ENCODE assay signal across 21 cellular contexts in genomic region chr4:125594203-125594602, GRCh38.
"Had no signal": no experiment of that assay in that cellular context is flagged by ENCODE, and none has a peak within 500 bp of the region (broad histone marks: within the 10 kb centered on the region; RNA-seq: fewer than 3 reads in every experiment).

No MANE protein-coding gene starts in this region.

- H3K4me3 ChIP-seq: cardiac muscle cell had no signal

- H3K36me3 ChIP-seq: brain microvascular endothelial cell, cardiac muscle cell had no signal

- H3K4me3 Mint-ChIP-seq: activated CD8-positive, alpha-beta T cell treated with anti-CD3 and anti-CD28 coated beads for 36 hours; activated naive CD4-positive, alpha-beta T cell treated with anti-CD3 and anti-CD28 coated beads, Interleukin-2, amount 10 ng/mL, durations not matched to agents 7 days and 5 days; activated naive CD8-positive, alpha-beta T cell treated with anti-CD3 and anti-CD28 coated beads for 36 hours; activated T-cell treated with anti-CD3 and anti-CD28 coated beads, Interleukin-2, amount 50 U/mL, for 72 hours; T-helper 2 cell treated with Interferon-gamma antibody and Interleukin-4, amounts not matched to agents 5 μg/mL and 100 μg/mL, for 36 hours had no signal

- H3K4me1 Mint-ChIP-seq: activated naive CD4-positive, alpha-beta T cell treated with anti-CD3 and anti-CD28 coated beads, Interleukin-2, amount 10 ng/mL, durations not matched to agents 7 days and 5 days; activated naive CD8-positive, alpha-beta T cell treated with anti-CD3 and anti-CD28 coated beads for 36 hours had no signal

- H3K9me3 Mint-ChIP-seq: activated CD8-positive, alpha-beta T cell treated with anti-CD3 and anti-CD28 coated beads for 36 hours; activated naive CD4-positive, alpha-beta T cell treated with anti-CD3 and anti-CD28 coated beads, Interleukin-2, amount 10 ng/mL, durations not matched to agents 7 days and 5 days; activated naive CD8-positive, alpha-beta T cell treated with anti-CD3 and anti-CD28 coated beads for 36 hours; activated T-helper 2 cell treated with anti-CD3 and anti-CD28 coated beads, Interferon-gamma antibody, Interleukin-2, Interleukin-4, amounts not matched to agents 10 μg/mL and 5 μg/mL and 100 μg/mL, durations not matched to agents 14 hours and 24 hours and 36 hours had no signal

- H3K27ac Mint-ChIP-seq: activated CD8-positive, alpha-beta T cell treated with anti-CD3 and anti-CD28 coated beads for 36 hours; activated naive CD4-positive, alpha-beta T cell treated with anti-CD3 and anti-CD28 coated beads, Interleukin-2, amount 10 ng/mL, durations not matched to agents 7 days and 5 days; activated naive CD8-positive, alpha-beta T cell treated with anti-CD3 and anti-CD28 coated beads for 36 hours; activated T-cell treated with anti-CD3 and anti-CD28 coated beads, Interleukin-2, amount 50 U/mL, for 72 hours; activated T-helper 2 cell treated with anti-CD3 and anti-CD28 coated beads, Interferon-gamma antibody, Interleukin-2, Interleukin-4, amounts not matched to agents 10 μg/mL and 5 μg/mL and 100 μg/mL, durations not matched to agents 14 hours and 24 hours and 36 hours; T-helper 2 cell treated with Interferon-gamma antibody and Interleukin-4, amounts not matched to agents 5 μg/mL and 100 μg/mL, for 36 hours had no signal

- H3K27me3 Mint-ChIP-seq: activated CD8-positive, alpha-beta T cell treated with anti-CD3 and anti-CD28 coated beads for 36 hours; activated naive CD4-positive, alpha-beta T cell treated with anti-CD3 and anti-CD28 coated beads, Interleukin-2, amount 10 ng/mL, durations not matched to agents 7 days and 5 days; activated naive CD8-positive, alpha-beta T cell treated with anti-CD3 and anti-CD28 coated beads for 36 hours had no signal

- H3K36me3 Mint-ChIP-seq: activated naive CD4-positive, alpha-beta T cell treated with anti-CD3 and anti-CD28 coated beads, Interleukin-2, amount 10 ng/mL, durations not matched to agents 7 days and 5 days; activated naive CD8-positive, alpha-beta T cell treated with anti-CD3 and anti-CD28 coated beads for 36 hours had no signal

- ATAC-seq: activated CD4-positive, CD25-positive, alpha-beta regulatory T cell treated with anti-CD3 and anti-CD28 coated beads, Interleukin-2, amount 50 U/mL, for 24 hours; activated CD8-positive, alpha-beta T cell treated with anti-CD3 and anti-CD28 coated beads for 36 hours; activated T-cell treated with anti-CD3 and anti-CD28 coated beads, Interleukin-2, amount 50 U/mL, for 72 hours had no signal

- DNase-seq: activated CD4-positive, alpha-beta T cell treated with anti-CD3 and anti-CD28 coated beads for 4 hours; activated CD8-positive, alpha-beta memory T cell treated with anti-CD3 and anti-CD28 coated beads, Interleukin-2, amount 50 U/mL, for 4 hours; activated CD8-positive, alpha-beta T cell treated with anti-CD3 and anti-CD28 coated beads for 36 hours; activated gamma-delta T cell treated with Interleukin-2 at 50 U/mL for 16 hours; activated naive CD4-positive, alpha-beta T cell treated with anti-CD3 and anti-CD28 coated beads, Interleukin-2, amount 10 ng/mL, durations not matched to agents 7 days and 5 days; activated naive CD8-positive, alpha-beta T cell treated with anti-CD3 and anti-CD28 coated beads for 36 hours; activated T-cell treated with anti-CD3 and anti-CD28 coated beads, Interleukin-2, amount 50 U/mL, for 72 hours; brain microvascular endothelial cell; KG1; NCI-H1092; NCI-H1417; NCI-H1694 treated with DMSO at 0.1 percent for 48 hours; NCI-H2029 treated with DMSO at 0.1 percent for 48 hours; NCI-H446; NCI-H524; SHP77 treated with DMSO at 0.1 percent for 48 hours; T-helper 1 cell had no signal

- H3K27me3 ChIP-seq: brain microvascular endothelial cell, cardiac muscle cell had no signal

- H3K27ac ChIP-seq: brain microvascular endothelial cell, cardiac muscle cell had no signal
